In genomic region chr12:109018276-109018675, GRCh38 we compare ENCODE assay signal across 17 cellular contexts. TPM values are rescaled to one million over a fixed set of nuclear protein-coding genes. Genes with fewer than 3 reads are reported as not detected.
DNase-seq lines count a peak whose midpoint lies in the region; ATAC-seq and TF ChIP-seq lines count a peak whose summit lies in the region.
"Had no signal": no experiment of that assay in that cellular context is flagged by ENCODE, and none has a peak within 500 bp of the region (broad histone marks: within the 10 kb centered on the region; RNA-seq: fewer than 3 reads in every experiment).

No MANE protein-coding gene starts in this region.

- no peak for TF ChIP-seq CTCF in dorsolateral prefrontal cortex (IDR thresholded peaks at IDR 0.05 in 54 of 56, conservative IDR thresholded peaks at IDR 0.05 in 2 of 56; ENCODE audit: low read depth in 1 of 56, partially characterized antibody in 56 of 56)
- TF ChIP-seq CTCF in osteocyte (IDR thresholded peaks at IDR 0.05): no peak
- no peak for TF ChIP-seq CTCF in WTC11 (IDR thresholded peaks at IDR 0.05)

- H3K9me3 Mint-ChIP-seq in osteocyte (ENCODE audit: unreplicated experiment): no peaks in the 10 kb centered on the region
- peaks cover 3% of the 10 kb centered on the region; the same call in 1 of the 2 replicates for H3K9me3 Mint-ChIP-seq in WTC11

- H3K36me3 Mint-ChIP-seq in osteocyte (ENCODE audit: unreplicated experiment) (no peaks in the 10 kb centered on the region), WTC11 (no peaks in the 10 kb centered on the region)

- POLR2A ChIA-PET in WTC11 (lab: Charles Lee): no interaction called here

- ATAC-seq in WTC11 (no peak), HG02610 (IDR thresholded peaks at IDR 0.05; ENCODE audit: unreplicated experiment) (no peak), GM21381 (IDR thresholded peaks at IDR 0.05; ENCODE audit: unreplicated experiment) (no peak)
- ATAC-seq: GM12878, HCT116 had no signal

- CTCF ChIA-PET in WTC11 (lab: Charles Lee): no interaction called here

- H3K4me3 Mint-ChIP-seq in osteocyte (ENCODE audit: unreplicated experiment) (no peak overlapping the region), WTC11 (no peak overlapping the region)

- H3K27me3 Mint-ChIP-seq in osteocyte (ENCODE audit: unreplicated experiment) (peaks cover 20% of the 10 kb centered on the region), WTC11 (ENCODE audit: low read depth) (peaks cover 16% of the 10 kb centered on the region)

- intact Hi-C loops in dorsolateral prefrontal cortex (cut with DNase I): no loop called here

- DNase-seq in D341Med (ENCODE audit: low spot score) (peak; percentile 70), NCI-H524 treated with DMSO at 0.1 percent for 48 hours (lab: John Stamatoyannopoulos, UW) (peak; percentile 91), dorsolateral prefrontal cortex (peak in 1 of 10 donors; percentile 18), osteocyte (ENCODE audit: extremely low spot score, unreplicated experiment) (peak; percentile 21), WTC11 (ENCODE audit: low spot score) (no peak)
- DNase-seq in stimulated activated CD4-positive, alpha-beta T cell treated with anti-CD3 and anti-CD28 coated beads, Interleukin-12 subunit alpha, Interleukin-12 subunit beta, amount 100 ng/mL, for 4 hours: no peak
- DNase-seq: Kasumi-1, NCI-H1417, NCI-H2029, NCI-H226, NCI-H774, SHP77 had no signal

- H3K4me3 ChIP-seq in dorsolateral prefrontal cortex: peak overlapping the region in 36 of 59 donors; percentile 0 to 68 (median 54)
- H3K4me3 ChIP-seq: GM12878 had no signal

- peak overlapping the region in 1 of 59 donors; percentile 33 for H3K27ac ChIP-seq in dorsolateral prefrontal cortex

- H3K4me1 Mint-ChIP-seq in osteocyte (ENCODE audit: unreplicated experiment) (peaks cover 3% of the 10 kb centered on the region), WTC11 (peaks cover 3% of the 10 kb centered on the region; the same call in 1 of the 2 replicates)

- no peak overlapping the region for H3K27ac Mint-ChIP-seq in osteocyte (ENCODE audit: unreplicated experiment)
- H3K27ac Mint-ChIP-seq in WTC11: no peak overlapping the region

- no peaks in the 10 kb centered on the region for H3K27me3 ChIP-seq in dorsolateral prefrontal cortex

TF ChIP-seq in WTC11, 78 proteins besides CTCF, POLR2A, EP300 and RAD21:
- no peak for TF ChIP-seq ESRRA (CRISPR knock-in tag; IDR thresholded peaks at IDR 0.05; ENCODE audit: borderline replicate concordance)
- no peak for TF ChIP-seq JUN (CRISPR knock-in tag; IDR thresholded peaks at IDR 0.05)
- TF ChIP-seq IRF2 (CRISPR knock-in tag; IDR thresholded peaks at IDR 0.05; ENCODE audit: borderline replicate concordance, low read depth): no peak
- TF ChIP-seq SP1 (CRISPR knock-in tag; conservative IDR thresholded peaks at IDR 0.05): no peak
- TF ChIP-seq ZNF317 (CRISPR knock-in tag; IDR thresholded peaks at IDR 0.05; ENCODE audit: borderline replicate concordance, low read depth): no peak
- TF ChIP-seq ZNF232 (CRISPR knock-in tag; IDR thresholded peaks at IDR 0.05): no peak
- TF ChIP-seq, protein P1, sequence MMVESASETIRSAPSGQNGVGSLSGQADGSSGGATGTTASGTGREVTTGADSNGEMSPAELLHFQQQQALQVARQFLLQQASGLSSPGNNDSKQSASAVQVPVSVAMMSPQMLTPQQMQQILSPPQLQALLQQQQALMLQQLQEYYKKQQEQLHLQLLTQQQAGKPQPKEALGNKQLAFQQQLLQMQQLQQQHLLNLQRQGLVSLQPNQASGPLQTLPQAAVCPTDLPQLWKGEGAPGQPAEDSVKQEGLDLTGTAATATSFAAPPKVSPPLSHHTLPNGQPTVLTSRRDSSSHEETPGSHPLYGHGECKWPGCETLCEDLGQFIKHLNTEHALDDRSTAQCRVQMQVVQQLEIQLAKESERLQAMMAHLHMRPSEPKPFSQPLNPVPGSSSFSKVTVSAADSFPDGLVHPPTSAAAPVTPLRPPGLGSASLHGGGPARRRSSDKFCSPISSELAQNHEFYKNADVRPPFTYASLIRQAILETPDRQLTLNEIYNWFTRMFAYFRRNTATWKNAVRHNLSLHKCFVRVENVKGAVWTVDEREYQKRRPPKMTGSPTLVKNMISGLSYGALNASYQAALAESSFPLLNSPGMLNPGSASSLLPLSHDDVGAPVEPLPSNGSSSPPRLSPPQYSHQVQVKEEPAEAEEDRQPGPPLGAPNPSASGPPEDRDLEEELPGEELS (CRISPR knock-in tag; IDR thresholded peaks at IDR 0.05): no peak
- TF ChIP-seq, protein P2, sequence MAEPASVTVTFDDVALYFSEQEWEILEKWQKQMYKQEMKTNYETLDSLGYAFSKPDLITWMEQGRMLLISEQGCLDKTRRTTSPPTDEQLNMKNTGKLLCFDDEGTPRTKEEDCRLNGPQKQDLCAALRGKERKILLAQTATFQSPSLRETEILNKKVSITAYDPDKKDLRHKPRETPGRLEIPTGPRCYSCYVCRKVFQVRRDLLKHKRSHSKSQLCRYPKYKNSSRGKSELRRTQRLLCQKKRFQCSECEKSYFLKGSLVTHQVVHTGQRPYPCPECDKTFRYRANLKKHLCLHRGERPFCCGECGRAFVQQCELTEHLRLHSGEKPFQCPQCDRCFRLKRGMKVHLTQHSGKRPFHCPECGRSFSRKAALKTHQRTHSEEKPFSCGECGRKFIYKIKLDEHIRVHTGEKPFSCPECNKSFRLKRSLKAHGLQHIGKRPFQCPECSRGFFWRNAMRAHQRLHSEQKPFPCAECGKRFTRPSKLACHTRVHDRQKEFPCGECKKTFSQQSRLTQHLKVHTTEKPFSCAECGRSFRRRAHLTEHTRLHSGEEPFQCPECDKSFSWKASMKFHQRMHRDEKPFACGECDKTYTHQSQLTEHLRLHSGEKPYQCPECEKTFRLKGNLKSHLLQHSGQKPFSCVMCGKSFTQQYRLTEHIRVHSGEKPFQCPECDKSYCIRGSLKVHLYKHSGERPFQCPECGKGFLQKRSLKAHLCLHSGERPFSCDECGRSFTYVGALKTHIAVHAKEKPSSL (CRISPR knock-in tag; conservative IDR thresholded peaks at IDR 0.05): no peak
- no peak for TF ChIP-seq NR1H2 (CRISPR knock-in tag; IDR thresholded peaks at IDR 0.05)
- TF ChIP-seq KAT7 (CRISPR knock-in tag; IDR thresholded peaks at IDR 0.05; ENCODE audit: borderline replicate concordance): no peak
- TF ChIP-seq ATF2 (CRISPR knock-in tag; IDR thresholded peaks at IDR 0.05; ENCODE audit: borderline replicate concordance, low read depth): no peak
- no peak for TF ChIP-seq CREB1 (CRISPR knock-in tag; IDR thresholded peaks at IDR 0.05)
TF ChIP-seq in WTC11: peak in this region for 0.

RNA-seq across cellular contexts. Expression of gene SVOP, which starts 2.6 kb away (rescaled TPM):
- total RNA-seq in dorsolateral prefrontal cortex (100 to 1,000 TPM in 6 of 120 experiments, 10 to 100 TPM in 114; 16.3 to 117 (median 63.9) TPM), osteocyte (not detected in 2 replicates), WTC11 (2021) (0.04 to 0.07 TPM (median 0.07 TPM) in 3 replicates)
- total RNA-seq: A172 had no signal

RNA-seq across cellular contexts. Expression of gene USP30, which starts 34.1 kb away (rescaled TPM):
- total RNA-seq in dorsolateral prefrontal cortex (10 to 100 TPM; 22.1 to 52.9 (median 33.6) TPM), osteocyte (18.1 and 18.2 TPM in 2 replicates), WTC11 (2021) (6.9 to 8.6 TPM (median 7.1 TPM) in 3 replicates)

Comparison
In these comparisons a context has a peak if more than half of its experiments do, and no peak if none do; other contexts are left out.
1. DNase-seq: peak in D341Med (single experiment), NCI-H524 treated with DMSO at 0.1 percent for 48 hours (single experiment) and osteocyte (single experiment); none in WTC11 (single experiment) and stimulated activated CD4-positive, alpha-beta T cell treated with anti-CD3 and anti-CD28 coated beads, Interleukin-12 subunit alpha, Interleukin-12 subunit beta, amount 100 ng/mL, for 4 hours (single experiment).
2. RNA of gene SVOP, which starts 2.6 kb away (total RNA-seq): 16.3 to 117 TPM in dorsolateral prefrontal cortex; 0.04 to 0.07 TPM in WTC11 and not detected in osteocyte; every median in the first group is over 10 times any median in the second.